ENCODE assay signal across 9 cellular contexts in the genomic region with DNA sequence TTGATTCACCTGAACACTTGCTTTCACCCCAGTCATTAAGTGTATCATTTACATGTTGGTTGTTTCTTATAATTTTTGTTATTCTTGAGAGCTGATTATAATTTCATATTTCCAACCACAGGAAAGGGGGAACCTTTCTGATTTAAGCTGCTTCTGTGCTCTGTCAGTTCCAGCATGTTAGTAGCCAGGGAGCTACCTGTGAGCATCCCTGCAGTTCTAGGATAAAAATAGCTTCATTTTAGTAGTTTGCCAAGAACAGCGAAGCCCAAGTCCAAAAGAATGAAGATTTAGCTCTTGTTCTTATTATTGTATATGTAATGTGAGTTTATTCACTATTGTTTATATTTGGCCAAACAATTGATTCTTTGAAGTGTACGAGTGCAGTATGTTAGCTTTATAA.
"Had no signal": no experiment of that assay in that cellular context is flagged by ENCODE, and none has a peak within 500 bp of the region (broad histone marks: within the 10 kb centered on the region; RNA-seq: fewer than 3 reads in every experiment).

No MANE protein-coding gene starts in this region.

- H3K4me1 ChIP-seq: HAP-1 had no signal

- ATAC-seq: GM23338, HCT116 had no signal

- DNase-seq: GM23248, GOT3, H7, H9, HCEC 1CT, HFFc6 had no signal

- H3K9me3 ChIP-seq: HAP-1 had no signal

- H3K4me2 ChIP-seq: GM23338 had no signal

- H2AFZ ChIP-seq: GM23248, GM23338 had no signal

- H3K9ac ChIP-seq: GM23248 had no signal

- H3K27ac ChIP-seq: GM23248 had no signal

- H3K4me3 ChIP-seq: GM23248, GM23338, HAP-1 had no signal

- H3K36me3 ChIP-seq: HAP-1 had no signal
